In the genomic region with DNA sequence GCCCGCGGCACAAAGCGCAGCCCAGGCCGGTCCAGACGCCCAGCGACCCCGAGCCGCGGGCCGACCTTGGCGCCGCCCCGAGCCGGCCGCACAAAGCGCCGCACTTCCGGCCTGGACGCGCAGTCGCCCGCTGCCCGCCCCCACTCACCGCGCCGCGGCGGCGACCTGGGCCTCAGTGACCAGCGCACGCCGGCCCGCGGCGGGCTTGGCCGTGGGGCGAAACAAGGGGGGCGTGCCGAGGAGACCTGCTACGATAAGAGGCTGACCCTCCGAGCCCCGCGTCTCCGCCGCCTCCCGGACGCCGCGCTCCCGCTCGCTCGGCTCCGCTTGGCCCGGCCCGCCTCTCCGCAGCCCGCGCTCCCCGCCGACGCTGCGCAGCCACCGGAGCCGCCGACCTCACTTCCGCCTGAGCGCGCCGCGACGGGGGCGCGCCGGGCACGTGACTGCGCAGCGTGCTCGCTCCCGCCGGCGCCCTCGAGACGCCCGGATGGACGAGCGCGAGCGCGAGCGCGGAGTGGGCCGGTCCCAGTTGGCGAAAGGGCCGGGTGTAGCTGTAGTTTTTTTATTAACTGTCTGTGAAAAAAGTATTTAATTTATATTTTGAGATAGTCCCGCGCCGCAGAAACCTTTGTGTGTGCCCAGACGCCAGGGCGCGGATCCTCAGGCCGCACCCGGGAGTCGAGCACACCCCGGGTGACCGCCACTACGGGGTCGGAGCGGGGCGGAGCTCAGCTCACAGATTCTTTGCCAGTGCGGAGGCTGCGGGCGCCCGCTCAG, we compare ENCODE assay signal across 1 cellular context.
TF ChIP-seq lines count a peak whose summit lies in the region.

A gene with protein sequence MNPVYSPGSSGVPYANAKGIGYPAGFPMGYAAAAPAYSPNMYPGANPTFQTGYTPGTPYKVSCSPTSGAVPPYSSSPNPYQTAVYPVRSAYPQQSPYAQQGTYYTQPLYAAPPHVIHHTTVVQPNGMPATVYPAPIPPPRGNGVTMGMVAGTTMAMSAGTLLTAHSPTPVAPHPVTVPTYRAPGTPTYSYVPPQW (minus strand): TSS at position 395 of the 777 bp plus-strand sequence. CDS start 10,814 bp downstream, outside the sequence.

TF ChIP-seq in HepG2, 621 proteins besides CTCF, POLR2A, EP300 and RAD21 (continued from another document and continues in another):
- TF ChIP-seq TEAD2 (CRISPR knock-in tag; IDR thresholded peaks at IDR 0.05): no peak
- no peak; the same call in 1 of the 2 replicates for TF ChIP-seq ZNF564 (CRISPR knock-in tag; IDR thresholded peaks at IDR 0.05)
- no peak for TF ChIP-seq ZSCAN30 (CRISPR knock-in tag; IDR thresholded peaks at IDR 0.05)
- TF ChIP-seq, protein P1, sequence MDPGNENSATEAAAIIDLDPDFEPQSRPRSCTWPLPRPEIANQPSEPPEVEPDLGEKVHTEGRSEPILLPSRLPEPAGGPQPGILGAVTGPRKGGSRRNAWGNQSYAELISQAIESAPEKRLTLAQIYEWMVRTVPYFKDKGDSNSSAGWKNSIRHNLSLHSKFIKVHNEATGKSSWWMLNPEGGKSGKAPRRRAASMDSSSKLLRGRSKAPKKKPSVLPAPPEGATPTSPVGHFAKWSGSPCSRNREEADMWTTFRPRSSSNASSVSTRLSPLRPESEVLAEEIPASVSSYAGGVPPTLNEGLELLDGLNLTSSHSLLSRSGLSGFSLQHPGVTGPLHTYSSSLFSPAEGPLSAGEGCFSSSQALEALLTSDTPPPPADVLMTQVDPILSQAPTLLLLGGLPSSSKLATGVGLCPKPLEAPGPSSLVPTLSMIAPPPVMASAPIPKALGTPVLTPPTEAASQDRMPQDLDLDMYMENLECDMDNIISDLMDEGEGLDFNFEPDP (CRISPR knock-in tag; conservative IDR thresholded peaks at IDR 0.05): no peak
- no peak for TF ChIP-seq ZKSCAN8 (CRISPR knock-in tag; IDR thresholded peaks at IDR 0.05; ENCODE audit: borderline replicate concordance)
- TF ChIP-seq RFX3 (CRISPR knock-in tag; IDR thresholded peaks at IDR 0.05): no peak
- TF ChIP-seq, protein P2, sequence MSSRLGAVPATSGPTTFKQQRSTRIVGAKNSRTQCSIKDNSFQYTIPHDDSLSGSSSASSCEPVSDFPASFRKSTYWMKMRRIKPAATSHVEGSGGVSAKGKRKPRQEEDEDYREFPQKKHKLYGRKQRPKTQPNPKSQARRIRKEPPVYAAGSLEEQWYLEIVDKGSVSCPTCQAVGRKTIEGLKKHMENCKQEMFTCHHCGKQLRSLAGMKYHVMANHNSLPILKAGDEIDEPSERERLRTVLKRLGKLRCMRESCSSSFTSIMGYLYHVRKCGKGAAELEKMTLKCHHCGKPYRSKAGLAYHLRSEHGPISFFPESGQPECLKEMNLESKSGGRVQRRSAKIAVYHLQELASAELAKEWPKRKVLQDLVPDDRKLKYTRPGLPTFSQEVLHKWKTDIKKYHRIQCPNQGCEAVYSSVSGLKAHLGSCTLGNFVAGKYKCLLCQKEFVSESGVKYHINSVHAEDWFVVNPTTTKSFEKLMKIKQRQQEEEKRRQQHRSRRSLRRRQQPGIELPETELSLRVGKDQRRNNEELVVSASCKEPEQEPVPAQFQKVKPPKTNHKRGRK (CRISPR knock-in tag; IDR thresholded peaks at IDR 0.05): no peak
- TF ChIP-seq SKI (IDR thresholded peaks at IDR 0.05; ENCODE audit: partially characterized antibody): peak; percentile 96
- no peak; the same call in 1 of the 2 replicates for TF ChIP-seq ZNF253 (CRISPR knock-in tag; IDR thresholded peaks at IDR 0.05; ENCODE audit: borderline replicate concordance)
- no peak for TF ChIP-seq NFRKB (IDR thresholded peaks at IDR 0.05)
- no peak for TF ChIP-seq ZFP36 (IDR thresholded peaks at IDR 0.05; ENCODE audit: borderline replicate concordance, low read depth, low read length, partially characterized antibody)
- no peak for TF ChIP-seq ZNF552 (CRISPR knock-in tag; IDR thresholded peaks at IDR 0.05; ENCODE audit: borderline replicate concordance)
- TF ChIP-seq ZNF777 (CRISPR knock-in tag; IDR thresholded peaks at IDR 0.05): peak; percentile 47; the same call in 1 of the 2 replicates
- TF ChIP-seq, protein P3, sequence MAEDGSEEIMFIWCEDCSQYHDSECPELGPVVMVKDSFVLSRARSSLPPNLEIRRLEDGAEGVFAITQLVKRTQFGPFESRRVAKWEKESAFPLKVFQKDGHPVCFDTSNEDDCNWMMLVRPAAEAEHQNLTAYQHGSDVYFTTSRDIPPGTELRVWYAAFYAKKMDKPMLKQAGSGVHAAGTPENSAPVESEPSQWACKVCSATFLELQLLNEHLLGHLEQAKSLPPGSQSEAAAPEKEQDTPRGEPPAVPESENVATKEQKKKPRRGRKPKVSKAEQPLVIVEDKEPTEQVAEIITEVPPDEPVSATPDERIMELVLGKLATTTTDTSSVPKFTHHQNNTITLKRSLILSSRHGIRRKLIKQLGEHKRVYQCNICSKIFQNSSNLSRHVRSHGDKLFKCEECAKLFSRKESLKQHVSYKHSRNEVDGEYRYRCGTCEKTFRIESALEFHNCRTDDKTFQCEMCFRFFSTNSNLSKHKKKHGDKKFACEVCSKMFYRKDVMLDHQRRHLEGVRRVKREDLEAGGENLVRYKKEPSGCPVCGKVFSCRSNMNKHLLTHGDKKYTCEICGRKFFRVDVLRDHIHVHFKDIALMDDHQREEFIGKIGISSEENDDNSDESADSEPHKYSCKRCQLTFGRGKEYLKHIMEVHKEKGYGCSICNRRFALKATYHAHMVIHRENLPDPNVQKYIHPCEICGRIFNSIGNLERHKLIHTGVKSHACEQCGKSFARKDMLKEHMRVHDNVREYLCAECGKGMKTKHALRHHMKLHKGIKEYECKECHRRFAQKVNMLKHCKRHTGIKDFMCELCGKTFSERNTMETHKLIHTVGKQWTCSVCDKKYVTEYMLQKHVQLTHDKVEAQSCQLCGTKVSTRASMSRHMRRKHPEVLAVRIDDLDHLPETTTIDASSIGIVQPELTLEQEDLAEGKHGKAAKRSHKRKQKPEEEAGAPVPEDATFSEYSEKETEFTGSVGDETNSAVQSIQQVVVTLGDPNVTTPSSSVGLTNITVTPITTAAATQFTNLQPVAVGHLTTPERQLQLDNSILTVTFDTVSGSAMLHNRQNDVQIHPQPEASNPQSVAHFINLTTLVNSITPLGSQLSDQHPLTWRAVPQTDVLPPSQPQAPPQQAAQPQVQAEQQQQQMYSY (CRISPR knock-in tag; IDR thresholded peaks at IDR 0.05): 0 out of 2 replicates have a peak, but pooled peaks have one; percentile 5
- no peak for TF ChIP-seq ZFP62 (CRISPR knock-in tag; IDR thresholded peaks at IDR 0.05)
- TF ChIP-seq TOE1 (CRISPR knock-in tag; IDR thresholded peaks at IDR 0.05): no peak
- TF ChIP-seq ZNF567 (CRISPR knock-in tag; IDR thresholded peaks at IDR 0.05; ENCODE audit: borderline replicate concordance): no peak
- TF ChIP-seq ZKSCAN5 (CRISPR knock-in tag; IDR thresholded peaks at IDR 0.05): no peak
- TF ChIP-seq, protein P4, sequence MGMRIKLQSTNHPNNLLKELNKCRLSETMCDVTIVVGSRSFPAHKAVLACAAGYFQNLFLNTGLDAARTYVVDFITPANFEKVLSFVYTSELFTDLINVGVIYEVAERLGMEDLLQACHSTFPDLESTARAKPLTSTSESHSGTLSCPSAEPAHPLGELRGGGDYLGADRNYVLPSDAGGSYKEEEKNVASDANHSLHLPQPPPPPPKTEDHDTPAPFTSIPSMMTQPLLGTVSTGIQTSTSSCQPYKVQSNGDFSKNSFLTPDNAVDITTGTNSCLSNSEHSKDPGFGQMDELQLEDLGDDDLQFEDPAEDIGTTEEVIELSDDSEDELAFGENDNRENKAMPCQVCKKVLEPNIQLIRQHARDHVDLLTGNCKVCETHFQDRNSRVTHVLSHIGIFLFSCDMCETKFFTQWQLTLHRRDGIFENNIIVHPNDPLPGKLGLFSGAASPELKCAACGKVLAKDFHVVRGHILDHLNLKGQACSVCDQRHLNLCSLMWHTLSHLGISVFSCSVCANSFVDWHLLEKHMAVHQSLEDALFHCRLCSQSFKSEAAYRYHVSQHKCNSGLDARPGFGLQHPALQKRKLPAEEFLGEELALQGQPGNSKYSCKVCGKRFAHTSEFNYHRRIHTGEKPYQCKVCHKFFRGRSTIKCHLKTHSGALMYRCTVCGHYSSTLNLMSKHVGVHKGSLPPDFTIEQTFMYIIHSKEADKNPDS (CRISPR knock-in tag; IDR thresholded peaks at IDR 0.05): no peak
- TF ChIP-seq, protein P5, sequence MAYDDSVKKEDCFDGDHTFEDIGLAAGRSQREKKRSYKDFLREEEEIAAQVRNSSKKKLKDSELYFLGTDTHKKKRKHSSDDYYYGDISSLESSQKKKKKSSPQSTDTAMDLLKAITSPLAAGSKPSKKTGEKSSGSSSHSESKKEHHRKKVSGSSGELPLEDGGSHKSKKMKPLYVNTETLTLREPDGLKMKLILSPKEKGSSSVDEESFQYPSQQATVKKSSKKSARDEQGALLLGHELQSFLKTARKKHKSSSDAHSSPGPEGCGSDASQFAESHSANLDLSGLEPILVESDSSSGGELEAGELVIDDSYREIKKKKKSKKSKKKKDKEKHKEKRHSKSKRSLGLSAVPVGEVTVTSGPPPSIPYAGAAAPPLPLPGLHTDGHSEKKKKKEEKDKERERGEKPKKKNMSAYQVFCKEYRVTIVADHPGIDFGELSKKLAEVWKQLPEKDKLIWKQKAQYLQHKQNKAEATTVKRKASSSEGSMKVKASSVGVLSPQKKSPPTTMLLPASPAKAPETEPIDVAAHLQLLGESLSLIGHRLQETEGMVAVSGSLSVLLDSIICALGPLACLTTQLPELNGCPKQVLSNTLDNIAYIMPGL (CRISPR knock-in tag; IDR thresholded peaks at IDR 0.05; ENCODE audit: borderline replicate concordance in 1 of 2, low read depth in 1 of 2): peak; percentile 37 to 42; a peak in 3 of 4 replicates
- TF ChIP-seq SNRNP70 (IDR thresholded peaks at IDR 0.05; ENCODE audit: low read depth, low read length): no peak
- no peak for TF ChIP-seq ZNF605 (CRISPR knock-in tag; IDR thresholded peaks at IDR 0.05)
- no peak for TF ChIP-seq CBFB (CRISPR knock-in tag; IDR thresholded peaks at IDR 0.05)
- TF ChIP-seq, protein P6, sequence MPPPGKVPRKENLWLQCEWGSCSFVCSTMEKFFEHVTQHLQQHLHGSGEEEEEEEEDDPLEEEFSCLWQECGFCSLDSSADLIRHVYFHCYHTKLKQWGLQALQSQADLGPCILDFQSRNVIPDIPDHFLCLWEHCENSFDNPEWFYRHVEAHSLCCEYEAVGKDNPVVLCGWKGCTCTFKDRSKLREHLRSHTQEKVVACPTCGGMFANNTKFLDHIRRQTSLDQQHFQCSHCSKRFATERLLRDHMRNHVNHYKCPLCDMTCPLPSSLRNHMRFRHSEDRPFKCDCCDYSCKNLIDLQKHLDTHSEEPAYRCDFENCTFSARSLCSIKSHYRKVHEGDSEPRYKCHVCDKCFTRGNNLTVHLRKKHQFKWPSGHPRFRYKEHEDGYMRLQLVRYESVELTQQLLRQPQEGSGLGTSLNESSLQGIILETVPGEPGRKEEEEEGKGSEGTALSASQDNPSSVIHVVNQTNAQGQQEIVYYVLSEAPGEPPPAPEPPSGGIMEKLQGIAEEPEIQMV (CRISPR knock-in tag; IDR thresholded peaks at IDR 0.05; ENCODE audit: low read depth): peak; percentile 90; the same call in 1 of the 2 replicates
- TF ChIP-seq, protein P7, sequence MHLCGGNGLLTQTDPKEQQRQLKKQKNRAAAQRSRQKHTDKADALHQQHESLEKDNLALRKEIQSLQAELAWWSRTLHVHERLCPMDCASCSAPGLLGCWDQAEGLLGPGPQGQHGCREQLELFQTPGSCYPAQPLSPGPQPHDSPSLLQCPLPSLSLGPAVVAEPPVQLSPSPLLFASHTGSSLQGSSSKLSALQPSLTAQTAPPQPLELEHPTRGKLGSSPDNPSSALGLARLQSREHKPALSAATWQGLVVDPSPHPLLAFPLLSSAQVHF (CRISPR knock-in tag; IDR thresholded peaks at IDR 0.05): no peak; the same call in 1 of the 2 replicates
- TF ChIP-seq FOXO1 (CRISPR knock-in tag; IDR thresholded peaks at IDR 0.05): 0 out of 2 replicates have a peak, but pooled peaks have one; percentile 10
- TF ChIP-seq ZBTB42 (CRISPR knock-in tag; IDR thresholded peaks at IDR 0.05): no peak
- peak; percentile 97 for TF ChIP-seq HOXA3 (CRISPR knock-in tag; IDR thresholded peaks at IDR 0.05)
- no peak for TF ChIP-seq HDAC6 (IDR thresholded peaks at IDR 0.05; ENCODE audit: low read depth, low read length)
- TF ChIP-seq GATA4 (IDR thresholded peaks at IDR 0.05; ENCODE audit: borderline replicate concordance, low read depth): peak; percentile 11
- no peak for TF ChIP-seq HNF4G (IDR thresholded peaks at IDR 0.05; ENCODE audit: borderline replicate concordance, low read depth, low read length)
- TF ChIP-seq HNF4G (CRISPR knock-in tag; IDR thresholded peaks at IDR 0.05; ENCODE audit: borderline replicate concordance, low read depth): no peak
- TF ChIP-seq NFYB (CRISPR knock-in tag; IDR thresholded peaks at IDR 0.05): no peak
- 0 out of 2 replicates have a peak, but pooled peaks have one; percentile 22 for TF ChIP-seq HNRNPL (IDR thresholded peaks at IDR 0.05; ENCODE audit: low read depth, low read length)
- no peak for TF ChIP-seq ZNF780A (CRISPR knock-in tag; IDR thresholded peaks at IDR 0.05)
- no peak for TF ChIP-seq NR3C1 (CRISPR knock-in tag; IDR thresholded peaks at IDR 0.05)
- no peak for TF ChIP-seq ZNF12 (CRISPR knock-in tag; IDR thresholded peaks at IDR 0.05)
- peak; percentile 91 for TF ChIP-seq ZNF138 (CRISPR knock-in tag; IDR thresholded peaks at IDR 0.05; ENCODE audit: low read depth)
